Comparison of ENCODE assay signal across 5 cellular contexts in genomic region chr6:131007964-131008363, GRCh38. TPM values are rescaled to one million over a fixed set of nuclear protein-coding genes. Genes with fewer than 3 reads are reported as not detected.
A peak's percentile ranks its signal among the peaks of the same experiment; 100 is the strongest.
DNase-seq lines count a peak whose midpoint lies in the region; ATAC-seq, FAIRE-seq and TF ChIP-seq lines count a peak whose summit lies in the region.
"Not testable (repeated sequence)": the region's sequence is repeated elsewhere in the genome, so short reads cannot be mapped to it uniquely, and the experiment has no call there.

No MANE protein-coding gene starts in this region.

- not testable (repeated sequence) for H3K27ac Mint-ChIP-seq in endodermal cell

- H3K9me3 Mint-ChIP-seq in endodermal cell: peaks cover 51% of the 10 kb centered on the region

- H3K9ac ChIP-seq in endodermal cell (ENCODE audit: extremely low read depth, low read length, poor library complexity, severe bottlenecking): not testable (repeated sequence)

- H3K9me3 ChIP-seq in A549: peaks cover 26% of the 10 kb centered on the region; the same call in 2 of the 3 replicates
- not testable (repeated sequence) for H3K9me3 ChIP-seq in HEK293 (ENCODE audit: control insufficient read depth, insufficient read depth, low read depth, low read length)
- H3K9me3 ChIP-seq in endodermal cell (ENCODE audit: control insufficient read depth, low read length): peaks cover 49% of the 10 kb centered on the region

- CTCF ChIA-PET in A549 (lab: Yijun Ruan, JAX); HEK293 (lab: Yijun Ruan, JAX): not testable (repeated sequence)

- DNase-seq in A549 (ENCODE audit: low read depth in 1 of 2, low spot score in 1 of 2); endodermal cell; left ventricle myocardium superior: not testable (repeated sequence)
- DNase-seq in Right ventricle myocardium inferior (ENCODE audit: missing footprints): peak; percentile 55

- not testable (repeated sequence) for H3K4me1 ChIP-seq in A549; endodermal cell (ENCODE audit: control insufficient read depth, insufficient read depth, low read length)
- peaks cover 10% of the 10 kb centered on the region for H3K4me1 ChIP-seq in HEK293 (ENCODE audit: control insufficient read depth, insufficient read depth, low read length)

- not testable (repeated sequence) for TF ChIP-seq EP300 in A549 (IDR thresholded peaks at IDR 0.05)

- intact Hi-C loops in Right ventricle myocardium inferior (cut with DNase I); left ventricle myocardium superior (cut with micrococcal nuclease): not testable (repeated sequence)

- not testable (repeated sequence) for H3K27ac ChIP-seq in A549; HEK293 (ENCODE audit: extremely low read depth, low read depth, low read length); endodermal cell (ENCODE audit: low read depth, low read length)

- not testable (repeated sequence) for TF ChIP-seq RAD21 in A549 (conservative IDR thresholded peaks at IDR 0.05 in 1 of 2, IDR thresholded peaks at IDR 0.05 in 1 of 2)

- WGBS in A549 (ENCODE audit: missing lambda C conversion rate): 50% methylated on average over 2 of the region's 5 CpGs
- 75 to 80% methylated on average over 3 to 5 of the region's 5 CpGs for WGBS in endodermal cell (ENCODE audit: insufficient coverage in 1 of 2, insufficient read length in 1 of 2), 2 experiments

- ATAC-seq in A549: not testable (repeated sequence)
- ATAC-seq in Right ventricle myocardium inferior (peak; percentile 17), left ventricle myocardium superior (peak; percentile 20)

- not testable (repeated sequence) for TF ChIP-seq CTCF in A549 (IDR thresholded peaks at IDR 0.05); HEK293 (tag by site-specific recombination; IDR thresholded peaks at IDR 0.05); endodermal cell (conservative IDR thresholded peaks at IDR 0.05)

- H3K36me3 ChIP-seq in HEK293 (ENCODE audit: control insufficient read depth in 2 of 2, insufficient read depth in 1 of 2, low read length in 2 of 2): not testable (repeated sequence)
- H3K36me3 ChIP-seq in endodermal cell (ENCODE audit: control insufficient read depth, insufficient read depth, low read length): peaks cover 19% of the 10 kb centered on the region

- H3K4me3 ChIP-seq in A549; HEK293 (ENCODE audit: low read depth, low read length): not testable (repeated sequence)
- peak overlapping the region; percentile 69 for H3K4me3 ChIP-seq in endodermal cell (ENCODE audit: low read length)

- not testable (repeated sequence) for H3K4me2 ChIP-seq in A549

- not testable (repeated sequence) for TF ChIP-seq POLR2A in A549 (IDR thresholded peaks at IDR 0.05; ENCODE audit: low read length)

- H3K4me3 Mint-ChIP-seq in endodermal cell: not testable (repeated sequence)

- peaks cover 25% of the 10 kb centered on the region for H3K4me1 Mint-ChIP-seq in endodermal cell

- POLR2A ChIA-PET in A549 (lab: Yijun Ruan, JAX); HEK293 (lab: Yijun Ruan, JAX): not testable (repeated sequence)

- not testable (repeated sequence) for FAIRE-seq in A549 (lab: Jason Lieb, UNC)

- H3K27me3 Mint-ChIP-seq in endodermal cell (ENCODE audit: insufficient read depth): not testable (repeated sequence)

- H3K27me3 ChIP-seq in endodermal cell (ENCODE audit: control insufficient read depth, insufficient read depth, low read length, poor library complexity, severe bottlenecking): not testable (repeated sequence)

- peaks cover 49% of the 10 kb centered on the region for H3K36me3 Mint-ChIP-seq in endodermal cell (ENCODE audit: low read depth)

TF ChIP-seq in A549, 52 proteins besides CTCF, POLR2A, EP300 and RAD21:
- TF ChIP-seq ZFP36 (IDR thresholded peaks at IDR 0.05; ENCODE audit: borderline replicate concordance, partially characterized antibody): peak; percentile 67

TF ChIP-seq in HEK293, 187 proteins besides CTCF, POLR2A, EP300 and RAD21:
- TF ChIP-seq ZNF585B (tag by site-specific recombination; IDR thresholded peaks at IDR 0.05): peak; percentile 98
- peak; percentile 76 for TF ChIP-seq SETDB1 (IDR thresholded peaks at IDR 0.05; ENCODE audit: insufficient read length, low read length)
TF ChIP-seq in HEK293: peak in this region for 2; not testable (repeated sequence) for 185.

RNA-seq across cellular contexts. Expression of gene EPB41L2, which starts 55.1 kb away (rescaled TPM):
- polyA plus RNA-seq in A549 (2011; rRNA removed) (33.9 and 42.9 TPM in 2 replicates), A549 (2017; fragmentation: RNase III; extraction: RNeasy Plus Mini Kit Qiagen cat#74134 plus additional on column Dnase treatment) (50.3 to 59.9 TPM (median 56.3 TPM) in 3 replicates)
- 18.9 and 22.1 TPM in 2 replicates for polyA plus RNA-seq in A549 (2012; cell fraction: cytosol; rRNA removed)
- polyA plus RNA-seq in A549 (2012; cell fraction: nucleus; rRNA removed): 23.5 and 43.7 TPM in 2 replicates
- 43.1 and 60.3 TPM in 2 replicates for polyA minus RNA-seq in A549 (2011; rRNA and poly(A)+ RNA removed)
- total RNA-seq in endodermal cell (100 to 1,000 TPM; 160 to 189 TPM), Right ventricle myocardium inferior (97.2 TPM), left ventricle myocardium superior (91.8 TPM)
- 62.9 TPM for polyA plus RNA-seq in endodermal cell (2013, experiment 1 of 2)
- 65.7 TPM for polyA plus RNA-seq in endodermal cell (2013, experiment 2 of 2)
